In genomic region chr1:203428981-203429599, GRCh38 we compare ENCODE assay signal across 17 cellular contexts. TPM values are rescaled to one million over a fixed set of nuclear protein-coding genes. Genes with fewer than 3 reads are reported as not detected.
DNase-seq lines count a peak whose midpoint lies in the region; ATAC-seq and TF ChIP-seq lines count a peak whose summit lies in the region.
"Had no signal": no experiment of that assay in that cellular context is flagged by ENCODE, and none has a peak within 500 bp of the region (broad histone marks: within the 10 kb centered on the region; RNA-seq: fewer than 3 reads in every experiment).

No MANE protein-coding gene starts in this region.

- H3K27ac Mint-ChIP-seq in CD4-positive, alpha-beta T cell: no peak overlapping the region
- H3K27ac Mint-ChIP-seq: activated naive CD4-positive, alpha-beta T cell treated with anti-CD3 and anti-CD28 coated beads, Interleukin-2, amount 50 U/mL, for 72 hours had no signal

- POLR2A ChIA-PET in CD4-positive, alpha-beta T cell (lab: Charles Lee): no interaction called here

- no peaks in the 10 kb centered on the region for H3K9me3 Mint-ChIP-seq in CD4-positive, alpha-beta T cell
- H3K9me3 Mint-ChIP-seq: activated naive CD4-positive, alpha-beta T cell treated with anti-CD3 and anti-CD28 coated beads, Interleukin-2, amount 50 U/mL, for 72 hours; CD14-positive monocyte; central memory CD8-positive, alpha-beta T cell had no signal

- H3K4me3 ChIP-seq in GM12865 (ENCODE audit: low read depth, low read length) (no peak overlapping the region), WERI-Rb-1 (ENCODE audit: low read depth, low read length) (no peak overlapping the region), foreskin fibroblast (ENCODE audit: low read depth in 1 of 2, low read length in 2 of 2) (no peak overlapping the region)

- H3K9me3 ChIP-seq in WERI-Rb-1 (ENCODE audit: severe bottlenecking): no peaks in the 10 kb centered on the region
- no peaks in the 10 kb centered on the region for H3K9me3 ChIP-seq in CD4-positive, alpha-beta T cell (ENCODE audit: control insufficient read depth, low read length)

- no peaks in the 10 kb centered on the region for H3K4me1 Mint-ChIP-seq in CD4-positive, alpha-beta T cell (ENCODE audit: low read depth)
- H3K4me1 Mint-ChIP-seq: central memory CD8-positive, alpha-beta T cell had no signal

- peaks cover 69% of the 10 kb centered on the region for H3K27me3 Mint-ChIP-seq in CD4-positive, alpha-beta T cell

- ATAC-seq in sciatic nerve: peak; percentile 55
- ATAC-seq in activated CD4-positive, CD25-positive, alpha-beta regulatory T cell treated with anti-CD3 and anti-CD28 coated beads, Interleukin-2, amount 50 U/mL, for 24 hours: no peak
- ATAC-seq in CD4-positive, alpha-beta T cell (ENCODE audit: poor library complexity): no peak
- ATAC-seq: activated naive CD4-positive, alpha-beta T cell treated with anti-CD3 and anti-CD28 coated beads, Interleukin-2, amount 50 U/mL, for 72 hours; esophagus mucosa; stimulated activated naive CD8-positive, alpha-beta T cell treated with anti-CD3 and anti-CD28 coated beads, Interleukin-15, Interleukin-2, amounts not matched to agents 100 U/mL and 50 U/mL, for 24 hours had no signal

- peak; percentile 87 for DNase-seq in GM12865 (ENCODE audit: low read depth)
- peak; percentile 47 for DNase-seq in NCI-H2029 treated with DMSO at 0.1 percent for 48 hours (lab: John Stamatoyannopoulos, UW)
- peak; percentile 17 for DNase-seq in WERI-Rb-1
- DNase-seq in sciatic nerve (ENCODE audit: low spot score): no peak
- no peak for DNase-seq in foreskin fibroblast
- DNase-seq in COLO829 (ENCODE audit: low spot score): no peak
- DNase-seq in CD4-positive, alpha-beta T cell: no peak
- DNase-seq: mesendoderm; NCI-H1694 treated with DMSO at 0.1 percent for 48 hours; stimulated activated CD4-positive, alpha-beta T cell treated with anti-CD3 and anti-CD28 coated beads, Interleukin-4, amount 100 ng/mL, for 1 hour; stimulated activated naive CD8-positive, alpha-beta T cell treated with anti-CD3 and anti-CD28 coated beads, Interleukin-15, Interleukin-2, amounts not matched to agents 100 U/mL and 50 U/mL, for 24 hours had no signal

- H3K27me3 ChIP-seq in WERI-Rb-1 (ENCODE audit: insufficient read depth, low read depth, severe bottlenecking): no peaks in the 10 kb centered on the region
- peaks cover 37% of the 10 kb centered on the region for H3K27me3 ChIP-seq in CD4-positive, alpha-beta T cell (ENCODE audit: control insufficient read depth, insufficient read depth, low read length)

- H3K4me3 Mint-ChIP-seq in CD4-positive, alpha-beta T cell: no peak overlapping the region
- H3K4me3 Mint-ChIP-seq: CD14-positive monocyte; central memory CD8-positive, alpha-beta T cell had no signal

- H3K27ac ChIP-seq in WERI-Rb-1: no peak overlapping the region
- H3K27ac ChIP-seq in CD4-positive, alpha-beta T cell (ENCODE audit: low read depth, low read length): no peak overlapping the region

- no peaks in the 10 kb centered on the region for H3K36me3 Mint-ChIP-seq in CD4-positive, alpha-beta T cell (ENCODE audit: low read depth)
- H3K36me3 Mint-ChIP-seq: activated naive CD4-positive, alpha-beta T cell treated with anti-CD3 and anti-CD28 coated beads, Interleukin-2, amount 50 U/mL, for 72 hours; CD14-positive monocyte had no signal

- H3K36me3 ChIP-seq in WERI-Rb-1: no peaks in the 10 kb centered on the region

- CTCF ChIA-PET in CD4-positive, alpha-beta T cell (lab: Charles Lee): no interaction called here

- TF ChIP-seq CTCF in GM12865 (IDR thresholded peaks at IDR 0.05; ENCODE audit: insufficient read depth, low read depth, low read length, missing control alignments) (no peak), WERI-Rb-1 (IDR thresholded peaks at IDR 0.05; ENCODE audit: low read depth, low read length) (no peak), foreskin fibroblast (IDR thresholded peaks at IDR 0.05; ENCODE audit: low read depth, low read length) (no peak)
- TF ChIP-seq CTCF in CD4-positive, alpha-beta T cell (IDR thresholded peaks at IDR 0.05): no peak

- intact Hi-C loops in sciatic nerve (cut with DNase I): loop anchor here (10.0 kb wide), 1 partner anchor 384 kb away; no protein-coding TSS in a partner anchor
- intact Hi-C loops in CD4-positive, alpha-beta T cell (cut with DNase I, micrococcal nuclease): no loop called here

RNA-seq across cellular contexts. Expression of gene PRELP, which starts 46.5 kb away (rescaled TPM):
- 200 TPM for total RNA-seq in sciatic nerve
- total RNA-seq in CD4-positive, alpha-beta T cell: not detected
- total RNA-seq: pulmonary artery endothelial cell had no signal

Comparison
In these comparisons a context has a peak if more than half of its experiments do, and no peak if none do; other contexts are left out.
1. DNase-seq: peak in GM12865 (single experiment), NCI-H2029 treated with DMSO at 0.1 percent for 48 hours (single experiment) and WERI-Rb-1 (single experiment); none in sciatic nerve (single experiment), foreskin fibroblast (0 of 2), COLO829 (single experiment) and CD4-positive, alpha-beta T cell (0 of 10).
2. RNA of gene PRELP, which starts 46.5 kb away (total RNA-seq): 200 TPM in sciatic nerve (single experiment); not detected in CD4-positive, alpha-beta T cell; every median in the first group is over 100 times any median in the second.